In the genomic region with DNA sequence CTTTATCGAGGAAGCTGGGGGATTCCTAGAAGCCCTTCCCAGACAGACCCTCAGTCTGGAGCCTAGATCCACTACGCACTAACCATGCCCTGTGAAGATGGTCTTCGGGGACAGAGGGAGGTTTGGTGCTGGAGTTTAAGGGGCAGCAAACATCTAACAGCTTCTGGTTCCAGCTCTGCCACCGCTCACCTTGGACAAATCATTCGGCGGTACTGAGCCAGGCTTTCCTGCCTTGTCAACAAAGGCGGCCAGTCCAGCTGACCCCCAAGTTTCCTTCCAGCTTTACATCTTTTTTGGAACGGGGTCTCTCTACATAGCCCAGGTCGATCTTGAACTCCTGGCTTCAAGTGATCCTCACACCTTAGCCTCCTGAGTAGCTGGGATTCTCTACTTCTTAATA, we compare ENCODE assay signal across 18 cellular contexts. TPM values are rescaled to one million over a fixed set of nuclear protein-coding genes. Genes with fewer than 3 reads are reported as not detected.
DNase-seq lines count a peak whose midpoint lies in the region; ATAC-seq and TF ChIP-seq lines count a peak whose summit lies in the region.
"Had no signal": no experiment of that assay in that cellular context is flagged by ENCODE, and none has a peak within 500 bp of the region (broad histone marks: within the 10 kb centered on the region; RNA-seq: fewer than 3 reads in every experiment).

No MANE protein-coding gene starts in this region.

- ATAC-seq in HG03469 (IDR thresholded peaks at IDR 0.05; ENCODE audit: unreplicated experiment) = no peak
- ATAC-seq: gastroesophageal sphincter had no signal

- H2AFZ ChIP-seq in neural progenitor cell (replicated peaks) = no peak overlapping the region
- H2AFZ ChIP-seq: PC-9 had no signal

- no peaks in the 10 kb centered on the region for H4K20me1 ChIP-seq in neural progenitor cell (ENCODE audit: low read depth)

- peak overlapping the region; percentile 99 for H3K4me2 ChIP-seq in neural progenitor cell
- H3K4me2 ChIP-seq: PC-9, SK-N-SH had no signal

- H3K36me3 Mint-ChIP-seq in endodermal cell (ENCODE audit: low read depth) (no peaks in the 10 kb centered on the region), neural progenitor cell (no peaks in the 10 kb centered on the region)
- H3K36me3 Mint-ChIP-seq: IgD-negative memory B cell had no signal

- 86 to 89% methylated on average over 7 to 9 of the region's 9 CpGs for WGBS in endodermal cell (ENCODE audit: insufficient coverage in 1 of 2, insufficient read length in 1 of 2), 2 experiments

- no peaks in the 10 kb centered on the region for H3F3A ChIP-seq in neural progenitor cell (ENCODE audit: low read depth)

- H3K27ac ChIP-seq in endodermal cell (ENCODE audit: low read depth, low read length) = no peak overlapping the region
- H3K27ac ChIP-seq in neural progenitor cell = no peak overlapping the region
- no peak overlapping the region for H3K27ac ChIP-seq in uterus
- H3K27ac ChIP-seq: PC-9, testis had no signal

- H3K4me3 Mint-ChIP-seq in endodermal cell (peak overlapping the region; percentile 61), neural progenitor cell (peak overlapping the region; percentile 72)

- H3K27me3 ChIP-seq in endodermal cell (ENCODE audit: control insufficient read depth, insufficient read depth, low read length, poor library complexity, severe bottlenecking) (peaks cover 15% of the 10 kb centered on the region), neural progenitor cell (peaks cover 48% of the 10 kb centered on the region), uterus (no peaks in the 10 kb centered on the region)
- H3K27me3 ChIP-seq: testis had no signal

- H3K9me3 Mint-ChIP-seq in endodermal cell = no peaks in the 10 kb centered on the region
- no peaks in the 10 kb centered on the region for H3K9me3 Mint-ChIP-seq in neural progenitor cell
- H3K9me3 Mint-ChIP-seq: IgD-negative memory B cell had no signal

- TF ChIP-seq CTCF in GM10266 (IDR thresholded peaks at IDR 0.05; ENCODE audit: control insufficient read depth, insufficient read depth, low read depth, missing control alignments) = no peak
- TF ChIP-seq CTCF in endodermal cell (conservative IDR thresholded peaks at IDR 0.05) = no peak
- TF ChIP-seq CTCF in neural progenitor cell (IDR thresholded peaks at IDR 0.05) = no peak
- TF ChIP-seq CTCF in uterus (IDR thresholded peaks at IDR 0.05) = no peak

- intact Hi-C loops in uterus (cut with DNase I; ENCODE audit: low total_unique reads) = no loop called here

- H3K27me3 Mint-ChIP-seq in endodermal cell (ENCODE audit: insufficient read depth) (peaks cover 41% of the 10 kb centered on the region), neural progenitor cell (ENCODE audit: insufficient read depth, low read depth) (peaks cover 24% of the 10 kb centered on the region)

- H3K4me3 ChIP-seq in endodermal cell (ENCODE audit: low read length) (no peak overlapping the region), neural progenitor cell (no peak overlapping the region), uterus (no peak overlapping the region)
- H3K4me3 ChIP-seq: PC-9 had no signal

- no peaks in the 10 kb centered on the region for H3K79me2 ChIP-seq in neural progenitor cell (ENCODE audit: low read depth)

- DNase-seq in AG20443 (ENCODE audit: low spot score) = peak; percentile 7
- DNase-seq in GM10266 (ENCODE audit: extremely low spot score) = peak; percentile 11
- DNase-seq in endodermal cell = no peak
- DNase-seq in neural progenitor cell (ENCODE audit: low spot score) = no peak
- DNase-seq in NK-92 treated with Interleukin-12 subunit alpha and Interleukin-12 subunit beta, amount 100 ng/mL, for 24 hours (lab: John Stamatoyannopoulos, UW) = no peak
- DNase-seq in uterus = no peak
- DNase-seq: activated CD4-positive, alpha-beta T cell treated with anti-CD3 and anti-CD28 coated beads, Interleukin-2, amount 50 U/mL, for 4 hours; C1 segment of cervical spinal cord; DND-41; NCI-H2107; NCI-H526; PC-9; testis had no signal

- no peak for TF ChIP-seq POLR2A in uterus (IDR thresholded peaks at IDR 0.05)

- H3K4me1 Mint-ChIP-seq in endodermal cell = peaks cover 8% of the 10 kb centered on the region
- peaks cover 10% of the 10 kb centered on the region for H3K4me1 Mint-ChIP-seq in neural progenitor cell

- no peaks in the 10 kb centered on the region for H3K4me1 ChIP-seq in endodermal cell (ENCODE audit: control insufficient read depth, insufficient read depth, low read length)
- peaks cover 4% of the 10 kb centered on the region for H3K4me1 ChIP-seq in neural progenitor cell
- no peaks in the 10 kb centered on the region for H3K4me1 ChIP-seq in uterus

- no peaks in the 10 kb centered on the region for H3K9me3 ChIP-seq in endodermal cell (ENCODE audit: control insufficient read depth, low read length)
- H3K9me3 ChIP-seq in neural progenitor cell (ENCODE audit: low read depth) = no peaks in the 10 kb centered on the region
- H3K9me3 ChIP-seq in uterus = no peaks in the 10 kb centered on the region
- H3K9me3 ChIP-seq: gastroesophageal sphincter, SK-N-SH, testis had no signal

- no peaks in the 10 kb centered on the region for H3K36me3 ChIP-seq in endodermal cell (ENCODE audit: control insufficient read depth, insufficient read depth, low read length)
- no peaks in the 10 kb centered on the region for H3K36me3 ChIP-seq in neural progenitor cell
- no peaks in the 10 kb centered on the region for H3K36me3 ChIP-seq in uterus
- H3K36me3 ChIP-seq: gastroesophageal sphincter had no signal

- H3K27ac Mint-ChIP-seq in endodermal cell = no peak overlapping the region
- H3K27ac Mint-ChIP-seq in neural progenitor cell = no peak overlapping the region
- H3K27ac Mint-ChIP-seq: IgD-negative memory B cell had no signal

- H3K9ac ChIP-seq in endodermal cell (ENCODE audit: extremely low read depth, low read length, poor library complexity, severe bottlenecking) (no peak overlapping the region), neural progenitor cell (no peak overlapping the region)
- H3K9ac ChIP-seq: SK-N-SH had no signal

RNA-seq across cellular contexts. Expression of gene GJD3, which starts 0.4 kb away (rescaled TPM):
- total RNA-seq in endodermal cell (not detected), neural progenitor cell (ENCODE audit: low replicate concordance) (not detected in 2 replicates), uterus (1 to 10 TPM in 1 of 4 donors, under 1 TPM in 1, not detected in 2; 0.83 to 3.8 TPM)
- not detected for polyA plus RNA-seq in endodermal cell (2013, experiment 1 of 2)
- polyA plus RNA-seq in endodermal cell (2013, experiment 2 of 2) = not detected
- total RNA-seq: PC-9 had no signal
- polyA plus RNA-seq: aorta, IgD-negative memory B cell, SK-N-SH had no signal

RNA-seq across cellular contexts. Expression of gene TOP2A, which starts 52.8 kb away (rescaled TPM):
- total RNA-seq in endodermal cell (100 to 1,000 TPM; 173 to 246 TPM), neural progenitor cell (ENCODE audit: low replicate concordance) (566 and 968 TPM in 2 replicates), uterus (100 to 1,000 TPM in 1 of 4 donors, 1 to 10 TPM in 1, under 1 TPM in 1, not detected in 1; 0.26 to 145 (median 1.9) TPM)
- polyA plus RNA-seq in endodermal cell (2013, experiment 1 of 2) = 353 TPM
- 358 TPM for polyA plus RNA-seq in endodermal cell (2013, experiment 2 of 2)
- polyA plus RNA-seq: IgD-negative memory B cell had no signal

RNA-seq across cellular contexts. Expression of gene RARA, which starts 55.9 kb away (rescaled TPM):
- total RNA-seq in endodermal cell (10 to 100 TPM; 22.7 to 27.6 TPM), neural progenitor cell (ENCODE audit: low replicate concordance) (9.0 and 9.4 TPM in 2 replicates), uterus (10 to 100 TPM; 18.9 to 80.5 (median 46.3) TPM)
- 51.2 TPM for polyA plus RNA-seq in endodermal cell (2013, experiment 1 of 2)
- polyA plus RNA-seq in endodermal cell (2013, experiment 2 of 2) = 49.4 TPM

Comparison
In these comparisons a context has a peak if more than half of its experiments do, and no peak if none do; other contexts are left out.
1. DNase-seq: peak in AG20443 (single experiment) and GM10266 (single experiment); none in endodermal cell (single experiment), neural progenitor cell (single experiment), NK-92 treated with Interleukin-12 subunit alpha and Interleukin-12 subunit beta, amount 100 ng/mL, for 24 hours (single experiment) and uterus (0 of 2).